In the genomic region with DNA sequence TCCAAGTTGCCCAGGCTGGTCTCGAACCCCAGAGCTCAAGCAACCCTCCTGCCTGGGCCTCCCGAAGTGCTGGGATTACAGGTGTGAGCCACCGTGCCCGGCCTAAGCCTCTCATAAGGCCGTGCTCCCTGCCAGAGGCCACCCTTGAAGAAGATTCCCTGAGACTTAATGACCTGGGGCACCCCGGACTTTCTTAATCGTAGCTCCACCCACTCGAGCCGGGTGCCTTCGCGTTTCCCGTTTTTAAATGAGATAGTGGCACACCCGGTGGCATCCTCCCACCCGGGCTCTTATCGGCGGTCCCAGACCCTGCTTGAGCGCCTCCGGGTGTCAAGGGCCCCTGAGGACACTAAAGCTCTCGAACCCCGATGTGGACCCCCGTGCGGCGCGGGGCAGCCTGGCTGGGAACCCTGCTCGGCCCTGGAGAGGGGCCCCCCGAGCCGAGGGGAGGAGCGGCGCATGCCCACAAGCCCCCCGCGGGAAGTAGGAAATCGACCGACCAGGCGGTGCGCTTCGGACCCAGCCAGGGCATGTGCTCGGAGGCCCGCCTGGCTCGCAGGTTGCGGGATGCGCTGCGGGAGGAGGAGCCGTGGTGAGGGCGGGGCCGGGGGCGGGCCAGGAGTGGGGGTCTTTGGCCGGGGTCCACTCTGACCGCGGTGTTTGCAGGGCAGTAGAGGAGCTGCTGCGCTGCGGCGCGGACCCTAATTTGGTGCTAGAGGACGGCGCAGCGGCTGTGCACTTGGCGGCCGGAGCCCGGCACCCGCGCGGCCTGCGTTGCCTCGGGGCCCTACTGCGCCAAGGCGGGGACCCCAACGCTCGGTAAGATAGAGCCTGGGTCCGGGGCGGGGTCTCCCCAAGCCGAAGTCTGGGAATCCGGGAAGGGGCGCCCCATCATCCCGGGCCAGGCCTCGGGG, we compare ENCODE assay signal across 8 cellular contexts. TPM values are rescaled to one million over a fixed set of nuclear protein-coding genes. Genes with fewer than 3 reads are reported as not detected.
DNase-seq lines count a peak whose midpoint lies in the region; ATAC-seq, FAIRE-seq and TF ChIP-seq lines count a peak whose summit lies in the region.

A gene with protein sequence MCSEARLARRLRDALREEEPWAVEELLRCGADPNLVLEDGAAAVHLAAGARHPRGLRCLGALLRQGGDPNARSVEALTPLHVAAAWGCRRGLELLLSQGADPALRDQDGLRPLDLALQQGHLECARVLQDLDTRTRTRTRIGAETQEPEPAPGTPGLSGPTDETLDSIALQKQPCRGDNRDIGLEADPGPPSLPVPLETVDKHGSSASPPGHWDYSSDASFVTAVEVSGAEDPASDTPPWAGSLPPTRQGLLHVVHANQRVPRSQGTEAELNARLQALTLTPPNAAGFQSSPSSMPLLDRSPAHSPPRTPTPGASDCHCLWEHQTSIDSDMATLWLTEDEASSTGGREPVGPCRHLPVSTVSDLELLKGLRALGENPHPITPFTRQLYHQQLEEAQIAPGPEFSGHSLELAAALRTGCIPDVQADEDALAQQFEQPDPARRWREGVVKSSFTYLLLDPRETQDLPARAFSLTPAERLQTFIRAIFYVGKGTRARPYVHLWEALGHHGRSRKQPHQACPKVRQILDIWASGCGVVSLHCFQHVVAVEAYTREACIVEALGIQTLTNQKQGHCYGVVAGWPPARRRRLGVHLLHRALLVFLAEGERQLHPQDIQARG (plus strand): TSS at position 511 of the 914 bp plus-strand sequence. CDS start 20 bp downstream, at position 531.

- H3K4me3 Mint-ChIP-seq in stimulated activated effector memory CD8-positive, alpha-beta T cell treated with anti-CD3 and anti-CD28 coated beads, Interleukin-12 subunit alpha, Interleukin-12 subunit beta, amount 100 ng/mL, for 72 hours = peak within 1 kb of the TSS; percentile 81

- H3K4me2 ChIP-seq in BLaER1 treated with 17β-estradiol and CSF1 and Interleukin-3, amounts not matched to agents 10 nM and 100 nM = peak within 1 kb of the TSS; percentile 80 to 98 (median 93)
- peak within 1 kb of the TSS; percentile 81 for H3K4me2 ChIP-seq in PC-3 (ENCODE audit: low read length)

- intact Hi-C loops in PC-3 (cut with micrococcal nuclease) = loop anchor here (1.0 to 2.0 kb wide), 3 partner anchors 20 to 214 kb away; no protein-coding TSS in a partner anchor

- H3K27ac Mint-ChIP-seq in stimulated activated effector memory CD8-positive, alpha-beta T cell treated with anti-CD3 and anti-CD28 coated beads, Interleukin-12 subunit alpha, Interleukin-12 subunit beta, amount 100 ng/mL, for 72 hours = no peak within 1 kb of the TSS

- no peaks in the 10 kb centered on the region for H3K9me2 ChIP-seq in PC-3 (replicated peaks; ENCODE audit: low read length)

- no TSS peak for BruUV-seq in PC-3 (replicated peaks; lab: Mats Ljungman, UMichigan)

- H3K4me1 ChIP-seq in BLaER1 treated with 17β-estradiol and CSF1 and Interleukin-3, amounts not matched to agents 10 nM and 100 nM = peaks cover 10 to 38% (median 21%) of the 10 kb centered on the region in 10 experiments
- H3K4me1 ChIP-seq in PC-3 (ENCODE audit: insufficient read depth, low read length) = no peaks in the 10 kb centered on the region

- peak within 1 kb of the TSS; percentile 61 to 85 (median 73) for H3K4me3 ChIP-seq in BLaER1 treated with 17β-estradiol and CSF1 and Interleukin-3, amounts not matched to agents 10 nM and 100 nM
- H3K4me3 ChIP-seq in PC-3 (ENCODE audit: low read length) (peak within 1 kb of the TSS; percentile 57), kidney epithelial cell (ENCODE audit: low read depth, low read length) (peak within 1 kb of the TSS; percentile 34)

- H3F3A ChIP-seq in PC-3 (ENCODE audit: low read length, unreplicated experiment) = no peaks in the 10 kb centered on the region

- DNase-seq in PC-3 (no peak), astrocyte of the hippocampus (ENCODE audit: low read depth, low spot score) (peak; percentile 54), kidney epithelial cell (ENCODE audit: low read depth) (no peak), frontal cortex (ENCODE audit: low spot score in 2 of 2) (no peak), RCC 7860 (ENCODE audit: low spot score) (no peak)
- peak; percentile 57 to 83 for DNase-seq in stimulated activated effector memory CD8-positive, alpha-beta T cell treated with anti-CD3 and anti-CD28 coated beads, Interleukin-12 subunit alpha, Interleukin-12 subunit beta, amount 100 ng/mL, for 72 hours (ENCODE audit: low spot score in 2 of 2)

- ATAC-seq in GM19372 (IDR thresholded peaks at IDR 0.05; ENCODE audit: low read depth, unreplicated experiment) (peak; percentile 51), PC-3 (no peak)
- ATAC-seq in stimulated activated effector memory CD8-positive, alpha-beta T cell treated with anti-CD3 and anti-CD28 coated beads, Interleukin-12 subunit alpha, Interleukin-12 subunit beta, amount 100 ng/mL, for 72 hours = peak; percentile 60

- FAIRE-seq in frontal cortex (lab: Jason Lieb, UNC) (no peak), RCC 7860 (lab: Jason Lieb, UNC) (no peak)

- no peaks in the 10 kb centered on the region for H3K27me3 ChIP-seq in BLaER1 treated with 17β-estradiol and CSF1 and Interleukin-3, amounts not matched to agents 10 nM and 100 nM
- H3K27me3 ChIP-seq in PC-3 (ENCODE audit: low read length) (no peaks in the 10 kb centered on the region), kidney epithelial cell (ENCODE audit: control insufficient read depth, insufficient read depth, low read length) (no peaks in the 10 kb centered on the region)

- H3K4me1 Mint-ChIP-seq in stimulated activated effector memory CD8-positive, alpha-beta T cell treated with anti-CD3 and anti-CD28 coated beads, Interleukin-12 subunit alpha, Interleukin-12 subunit beta, amount 100 ng/mL, for 72 hours = peaks cover 14% of the 10 kb centered on the region

- H2AFZ ChIP-seq in PC-3 (ENCODE audit: low read length) = peak within 1 kb of the TSS; percentile 84

- H4K20me1 ChIP-seq in BLaER1 treated with 17β-estradiol and CSF1 and Interleukin-3, amounts not matched to agents 10 nM and 100 nM = peaks cover 0 to 40% (median 26%) of the 10 kb centered on the region in 11 experiments; a peak in 19 of 22 replicates
- no peaks in the 10 kb centered on the region for H4K20me1 ChIP-seq in PC-3 (ENCODE audit: low read length)

- no peaks in the 10 kb centered on the region for H3K9me3 Mint-ChIP-seq in stimulated activated effector memory CD8-positive, alpha-beta T cell treated with anti-CD3 and anti-CD28 coated beads, Interleukin-12 subunit alpha, Interleukin-12 subunit beta, amount 100 ng/mL, for 72 hours

- peak within 1 kb of the TSS; percentile 77 to 89 (median 84) for H3K9ac ChIP-seq in BLaER1 treated with 17β-estradiol and CSF1 and Interleukin-3, amounts not matched to agents 10 nM and 100 nM
- H3K9ac ChIP-seq in PC-3 (ENCODE audit: low read length) = peak within 1 kb of the TSS; percentile 26

- H3K36me3 Mint-ChIP-seq in stimulated activated effector memory CD8-positive, alpha-beta T cell treated with anti-CD3 and anti-CD28 coated beads, Interleukin-12 subunit alpha, Interleukin-12 subunit beta, amount 100 ng/mL, for 72 hours = peaks cover 28% of the 10 kb centered on the region

- H3K36me3 ChIP-seq in BLaER1 treated with 17β-estradiol and CSF1 and Interleukin-3, amounts not matched to agents 10 nM and 100 nM = peaks cover 31 to 74% (median 63%) of the 10 kb centered on the region in 11 experiments
- H3K36me3 ChIP-seq in PC-3 (ENCODE audit: low read depth, low read length) = peaks cover 6% of the 10 kb centered on the region; the same call in 1 of the 2 replicates
- peaks cover 1% of the 10 kb centered on the region for H3K36me3 ChIP-seq in kidney epithelial cell (ENCODE audit: control insufficient read depth, insufficient read depth, low read length)

- POLR2A ChIA-PET in PC-3 (lab: Charles Lee; ENCODE audit: unreplicated experiment) = interaction anchor here (0.7 to 1.0 kb wide), 2 partner anchors 15 to 66 kb away, joined by 3 to 5 read pairs; a partner anchor contains a TSS

- no peaks in the 10 kb centered on the region for H3K9me3 ChIP-seq in BLaER1 treated with 17β-estradiol and CSF1 and Interleukin-3, amounts not matched to agents 10 nM and 100 nM (replicated peaks in 1 of 11)
- no peaks in the 10 kb centered on the region for H3K9me3 ChIP-seq in PC-3 (ENCODE audit: low read length)

- TF ChIP-seq CTCF in PC-3 (conservative IDR thresholded peaks at IDR 0.05; ENCODE audit: low read depth, low read length) (no peak), kidney epithelial cell (IDR thresholded peaks at IDR 0.05; ENCODE audit: insufficient read depth, low read length, poor library complexity, severe bottlenecking) (no peak)

- CTCF ChIA-PET in PC-3 (lab: Charles Lee) = interaction anchor here (0.6 to 1.4 kb wide), 3 partner anchors 15 to 45 kb away, joined by 3 to 4 read pairs (median 3); a partner anchor contains a TSS

- peak within 1 kb of the TSS; percentile 23 to 87 (median 80); a peak in 21 of 22 replicates for H3K27ac ChIP-seq in BLaER1 treated with 17β-estradiol and CSF1 and Interleukin-3, amounts not matched to agents 10 nM and 100 nM
- H3K27ac ChIP-seq in PC-3 (ENCODE audit: low read length) = no peak within 1 kb of the TSS

- no peaks in the 10 kb centered on the region for H3K79me2 ChIP-seq in PC-3 (ENCODE audit: low read length)

RNA-seq across cellular contexts. Expression of the gene that starts here (rescaled TPM):
- 2.2 and 3.1 TPM in 2 replicates for total RNA-seq in PC-3 (2014; rRNA removed)
- total RNA-seq in kidney epithelial cell = 0.17 and 0.55 TPM in 2 replicates
- 0.82 TPM for total RNA-seq in frontal cortex

Comparison
In these comparisons a context has a peak if more than half of its experiments do, and no peak if none do; other contexts are left out.
1. DNase-seq: peak in astrocyte of the hippocampus (single experiment) and stimulated activated effector memory CD8-positive, alpha-beta T cell treated with anti-CD3 and anti-CD28 coated beads, Interleukin-12 subunit alpha, Interleukin-12 subunit beta, amount 100 ng/mL, for 72 hours (2 of 2); none in PC-3 (single experiment), kidney epithelial cell (single experiment), frontal cortex (0 of 2) and RCC 7860 (single experiment).
2. Peak in every context shown above with its lines, with median percentiles within 50 percentile points of each other: H3K4me3 ChIP-seq.